In genomic region chr4:24863799-24864198, GRCh38 we compare ENCODE assay signal across 24 cellular contexts. TPM values are rescaled to one million over a fixed set of nuclear protein-coding genes. Genes with fewer than 3 reads are reported as not detected.
"Had no signal": no experiment of that assay in that cellular context is flagged by ENCODE, and none has a peak within 500 bp of the region (broad histone marks: within the 10 kb centered on the region; RNA-seq: fewer than 3 reads in every experiment).

No MANE protein-coding gene starts in this region.

- H3K36me3 Mint-ChIP-seq: natural killer cell had no signal

- H3K4me3 ChIP-seq: esophagus squamous epithelium, gastrocnemius medialis, heart right ventricle, left lung, lower lobe of right lung had no signal

- H3K4me1 ChIP-seq: left lung, lower lobe of right lung had no signal

- H3K4me3 Mint-ChIP-seq: dendritic cell treated with granulocyte-macrophage colony-stimulating factor and Interleukin-4, amounts not matched to agents 40 ng/mL and 50 ng/mL, for 4 days; effector memory CD8-positive, alpha-beta T cell; endodermal cell; naive thymus-derived CD4-positive, alpha-beta T cell; natural killer cell had no signal

- H3K4me1 Mint-ChIP-seq: endodermal cell; naive thymus-derived CD4-positive, alpha-beta T cell; natural killer cell had no signal

- ATAC-seq: effector memory CD8-positive, alpha-beta T cell; esophagus mucosa; gastrocnemius medialis; heart right ventricle; left cardiac atrium; left lung; left ventricle myocardium superior; lower lobe of right lung; naive thymus-derived CD4-positive, alpha-beta T cell; natural killer cell had no signal

- H3K27me3 ChIP-seq: esophagus squamous epithelium, gastrocnemius medialis, heart right ventricle, left lung had no signal

- H3K27ac ChIP-seq: epithelial cell of prostate, esophagus squamous epithelium, gastrocnemius medialis, heart right ventricle, left lung, lower lobe of right lung had no signal

- H3K27me3 Mint-ChIP-seq: dendritic cell treated with granulocyte-macrophage colony-stimulating factor and Interleukin-4, amounts not matched to agents 40 ng/mL and 50 ng/mL, for 4 days had no signal

- DNase-seq: cortex of kidney; effector CD8-positive, alpha-beta T cell; effector memory CD8-positive, alpha-beta T cell; endodermal cell; erythroblast; esophagus squamous epithelium; foreskin fibroblast; foreskin melanocyte; gastrocnemius medialis; glutamatergic neuron; head of caudate nucleus; heart right ventricle; hippocampal formation; left cardiac atrium; left lung; left ventricle myocardium superior; lower lobe of right lung; mesenchymal stem cell; midbrain; naive thymus-derived CD4-positive, alpha-beta T cell; natural killer cell had no signal

- H3K27ac Mint-ChIP-seq: dendritic cell treated with granulocyte-macrophage colony-stimulating factor and Interleukin-4, amounts not matched to agents 40 ng/mL and 50 ng/mL, for 4 days; effector memory CD8-positive, alpha-beta T cell; endodermal cell; naive thymus-derived CD4-positive, alpha-beta T cell; natural killer cell had no signal

RNA-seq across cellular contexts. Expression of gene CCDC149, which starts 49.0 kb away (rescaled TPM):
- polyA plus RNA-seq: naive thymus-derived CD4-positive, alpha-beta T cell had no signal
